ENCODE assay signal across 10 cellular contexts in the genomic region with DNA sequence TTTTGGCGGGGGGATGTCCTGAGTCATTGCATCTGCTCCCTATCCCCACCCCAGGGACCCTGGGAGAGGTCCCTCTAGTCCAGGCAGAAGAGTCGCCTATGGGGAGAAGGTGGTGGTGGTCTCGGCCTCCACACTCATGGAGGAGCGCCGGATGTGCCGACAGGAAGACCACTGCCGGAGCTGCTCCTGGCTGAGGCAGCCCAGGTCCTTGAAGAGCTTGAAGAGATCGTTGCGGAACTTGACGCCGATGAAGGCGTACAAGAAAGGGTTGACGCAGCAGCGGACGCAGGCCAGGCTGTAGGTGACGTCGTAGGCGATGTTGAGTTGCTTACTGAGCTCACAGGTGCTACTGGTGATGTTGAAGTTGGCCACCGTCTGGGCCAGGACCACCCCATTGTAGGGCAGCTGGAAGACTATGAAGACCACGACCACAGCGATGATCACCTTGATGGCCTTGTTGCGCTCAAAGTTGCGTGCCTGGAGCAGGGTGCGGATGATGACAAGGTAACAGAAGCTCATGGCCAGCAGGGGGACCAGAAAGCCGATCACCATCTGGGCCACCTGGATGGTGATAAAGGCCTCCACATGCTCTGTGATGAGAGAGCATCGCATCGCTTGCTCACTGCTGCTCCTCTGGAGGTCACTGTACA. TPM values are rescaled to one million over a fixed set of nuclear protein-coding genes. Genes with fewer than 3 reads are reported as not detected.
DNase-seq lines count a peak whose midpoint lies in the region; ATAC-seq and TF ChIP-seq lines count a peak whose summit lies in the region.
"Had no signal": no experiment of that assay in that cellular context is flagged by ENCODE, and none has a peak within 500 bp of the region (broad histone marks: within the 10 kb centered on the region; RNA-seq: fewer than 3 reads in every experiment).

No MANE protein-coding gene starts in this region.

- H2AFZ ChIP-seq in hepatocyte, result no peak overlapping the region

- peak; percentile 9 for DNase-seq in stimulated activated CD4-positive, alpha-beta T cell treated with anti-CD3 and anti-CD28 coated beads, Interleukin-1b, Interleukin-23, amount 100 ng/mL, for 48 hours
- DNase-seq in stimulated activated CD4-positive, alpha-beta T cell treated with anti-CD3 and anti-CD28 coated beads, Interleukin-4, amount 100 ng/mL, for 4 hours, result no peak
- no peak for DNase-seq in brain microvascular endothelial cell
- DNase-seq in natural killer cell treated with Interleukin-12 subunit alpha and Interleukin-12 subunit beta and Interleukin-15 and Interleukin-18, amount 100 ng/mL, for 72 hours (ENCODE audit: low spot score), result no peak
- DNase-seq in vagina (ENCODE audit: extremely low spot score in 2 of 2), result peak in 1 of 2 donors; percentile 88
- DNase-seq in hepatocyte (ENCODE audit: low spot score), result no peak
- DNase-seq in KBM-7, result no peak

- H3K27me3 ChIP-seq in brain microvascular endothelial cell (replicated peaks) (no peaks in the 10 kb centered on the region), vagina (no peaks in the 10 kb centered on the region), hepatocyte (no peaks in the 10 kb centered on the region)

- no peaks in the 10 kb centered on the region for H3K79me2 ChIP-seq in hepatocyte

- H3K4me1 ChIP-seq in vagina (peaks cover 95% of the 10 kb centered on the region), hepatocyte (ENCODE audit: insufficient read depth) (peaks cover 50% of the 10 kb centered on the region)

- no peak overlapping the region for H3K4me2 ChIP-seq in hepatocyte

- H3K36me3 Mint-ChIP-seq in natural killer cell treated with Interleukin-12 subunit alpha and Interleukin-12 subunit beta and Interleukin-15 and Interleukin-18, amount 100 ng/mL, for 72 hours, result no peaks in the 10 kb centered on the region

- H3K4me3 ChIP-seq in brain microvascular endothelial cell (ENCODE audit: low read depth, low read length) (no peak overlapping the region), vagina (no peak overlapping the region), hepatocyte (no peak overlapping the region)

- H3K27ac Mint-ChIP-seq in natural killer cell treated with Interleukin-12 subunit alpha and Interleukin-12 subunit beta and Interleukin-15 and Interleukin-18, amount 100 ng/mL, for 72 hours, result peak overlapping the region; percentile 33 to 79

- WGBS in hepatocyte (ENCODE audit: low lambda C conversion rate, missing lambda C conversion rate), result 98% methylated on average over 26 of the region's 27 CpGs

- H3K27me3 Mint-ChIP-seq in natural killer cell treated with Interleukin-12 subunit alpha and Interleukin-12 subunit beta and Interleukin-15 and Interleukin-18, amount 100 ng/mL, for 72 hours, result peaks cover 0 to 19% of the 10 kb centered on the region in 2 donors

- TF ChIP-seq POLR2A in vagina (IDR thresholded peaks at IDR 0.05), result no peak

- H3K36me3 ChIP-seq in brain microvascular endothelial cell (replicated peaks) (no peaks in the 10 kb centered on the region), vagina (no peaks in the 10 kb centered on the region), hepatocyte (replicated peaks; ENCODE audit: insufficient read depth, low read depth) (no peaks in the 10 kb centered on the region)

- intact Hi-C loops in vagina (cut with DNase I), result loop anchor here (5.0 kb wide), 1 partner anchor 112 kb away; the partner anchor contains the start of gene IGFBP4

- ATAC-seq in natural killer cell treated with Interleukin-12 subunit alpha and Interleukin-12 subunit beta and Interleukin-15 and Interleukin-18, amount 100 ng/mL, for 72 hours, result no peak
- ATAC-seq in GM21529 (IDR thresholded peaks at IDR 0.05; ENCODE audit: unreplicated experiment), result no peak

- in situ Hi-C loops in brain microvascular endothelial cell (cut with HindIII; ENCODE audit: low pct_ligation_motif_present, low sequenced_read_pairs), result no loop called here
- in situ Hi-C loops in KBM-7 (cut with MboI; ENCODE audit: low pct_unique_long_range_greater_than_20kb, low sequenced_read_pairs), result no loop called here

- no peaks in the 10 kb centered on the region for H3K9me3 Mint-ChIP-seq in natural killer cell treated with Interleukin-12 subunit alpha and Interleukin-12 subunit beta and Interleukin-15 and Interleukin-18, amount 100 ng/mL, for 72 hours

- no peaks in the 10 kb centered on the region for H3K9me2 ChIP-seq in hepatocyte (replicated peaks; ENCODE audit: insufficient read depth)

- H3K4me1 Mint-ChIP-seq in natural killer cell treated with Interleukin-12 subunit alpha and Interleukin-12 subunit beta and Interleukin-15 and Interleukin-18, amount 100 ng/mL, for 72 hours (ENCODE audit: low read depth in 2 of 2), result peaks cover 30 to 31% of the 10 kb centered on the region in 2 donors

- TF ChIP-seq CTCF in brain microvascular endothelial cell (IDR thresholded peaks at IDR 0.05; ENCODE audit: low read depth, low read length, missing control alignments) (peak; percentile 23), vagina (IDR thresholded peaks at IDR 0.05) (no peak), hepatocyte (IDR thresholded peaks at IDR 0.05; ENCODE audit: poor library complexity) (no peak)

- H3K9me3 ChIP-seq in vagina, result no peaks in the 10 kb centered on the region
- no peaks in the 10 kb centered on the region for H3K9me3 ChIP-seq in hepatocyte (ENCODE audit: low read depth)

- H3K27ac ChIP-seq in brain microvascular endothelial cell (peak overlapping the region; percentile 100), vagina (peak overlapping the region; percentile 88), hepatocyte (no peak overlapping the region)
- H3K27ac ChIP-seq: C4-2B had no signal

- H3K4me3 Mint-ChIP-seq in natural killer cell treated with Interleukin-12 subunit alpha and Interleukin-12 subunit beta and Interleukin-15 and Interleukin-18, amount 100 ng/mL, for 72 hours, result peak overlapping the region; percentile 63

- no peaks in the 10 kb centered on the region for H4K20me1 ChIP-seq in hepatocyte (ENCODE audit: insufficient read depth, poor library complexity, severe bottlenecking)

RNA-seq across cellular contexts. Expression of gene CCR7, which starts 10.5 kb away (rescaled TPM):
- total RNA-seq in natural killer cell treated with Interleukin-12 subunit alpha and Interleukin-12 subunit beta and Interleukin-15 and Interleukin-18, amount 100 ng/mL, for 72 hours, result 10 to 100 TPM; 65.7 to 71.1 TPM
- total RNA-seq in vagina (not detected), hepatocyte (0.16 and 2.8 TPM in 2 replicates)
- 2.9 and 4.1 TPM in 2 replicates for polyA plus RNA-seq in hepatocyte
- total RNA-seq: RPMI7951 had no signal

RNA-seq across cellular contexts. Expression of gene TNS4, which starts 53.3 kb away (rescaled TPM):
- 1 to 10 TPM in 1 of 2 donors, under 1 TPM in 1; 0.76 to 2.9 TPM for total RNA-seq in natural killer cell treated with Interleukin-12 subunit alpha and Interleukin-12 subunit beta and Interleukin-15 and Interleukin-18, amount 100 ng/mL, for 72 hours
- total RNA-seq in vagina, result 296 TPM
- not detected in 2 replicates for total RNA-seq in hepatocyte
- 0.07 TPM in 2 replicates for polyA plus RNA-seq in hepatocyte
- total RNA-seq: RPMI7951 had no signal

Comparison
In these comparisons a context has a peak if more than half of its experiments do, and no peak if none do; other contexts are left out.
1. RNA of gene CCR7, which starts 10.5 kb away (total RNA-seq): 65.7 to 71.1 TPM in natural killer cell treated with Interleukin-12 subunit alpha and Interleukin-12 subunit beta and Interleukin-15 and Interleukin-18, amount 100 ng/mL, for 72 hours; 0.16 to 2.8 TPM in hepatocyte and not detected in vagina (single experiment); every median in the first group is over 10 times any median in the second.
2. RNA of gene TNS4, which starts 53.3 kb away (total RNA-seq): 296 TPM in vagina (single experiment); 0.76 to 2.9 TPM in natural killer cell treated with Interleukin-12 subunit alpha and Interleukin-12 subunit beta and Interleukin-15 and Interleukin-18, amount 100 ng/mL, for 72 hours and not detected in hepatocyte; every median in the first group is over 10 times any median in the second.